ENCODE assay signal across 2 cellular contexts in the genomic region with DNA sequence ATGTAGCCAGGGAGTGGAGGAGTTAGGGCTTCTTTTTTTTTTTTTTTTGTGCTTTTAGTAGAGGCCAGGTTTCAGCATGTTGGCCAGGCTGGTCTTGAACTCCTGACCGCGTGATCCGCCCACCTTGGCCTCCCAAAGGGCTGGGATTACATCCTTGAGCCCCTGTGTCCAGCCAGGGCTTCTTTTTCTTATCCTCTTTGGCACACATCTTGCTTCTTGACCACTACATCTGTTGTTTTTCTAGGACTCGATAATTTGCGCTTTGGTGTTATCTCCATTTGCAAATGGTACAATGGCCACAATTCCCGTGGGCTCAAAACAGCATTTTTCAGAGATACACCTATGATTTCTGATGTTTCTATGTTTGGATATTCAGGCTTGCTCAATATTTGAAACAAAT.
A peak's percentile ranks its signal among the peaks of the same experiment; 100 is the strongest.
TF ChIP-seq lines count a peak whose summit lies in the region.

No MANE protein-coding gene starts in this region.

TF ChIP-seq in A549, 52 proteins besides CTCF, POLR2A, EP300 and RAD21 (continued from another document):
- TF ChIP-seq REST (IDR thresholded peaks at IDR 0.05) (0 out of 2 replicates have a peak, but pooled peaks have one; percentile 4), TFCP2L1 (CRISPR knock-in tag; IDR thresholded peaks at IDR 0.05) (0 out of 2 replicates have a peak, but pooled peaks have one; percentile 36)
TF ChIP-seq in A549: peak in this region for 2.

TF ChIP-seq in HEK293, 187 proteins besides CTCF, POLR2A, EP300 and RAD21 (continued from another document):
- TF ChIP-seq BCL6B (tag by site-specific recombination; IDR thresholded peaks at IDR 0.05) (no peak), ZNF184 (tag by site-specific recombination; IDR thresholded peaks at IDR 0.05) (no peak), PRDM1 (tag by site-specific recombination; IDR thresholded peaks at IDR 0.05) (no peak), ZNF707 (tag by site-specific recombination; IDR thresholded peaks at IDR 0.05) (no peak), ZNF433 (tag by site-specific recombination; IDR thresholded peaks at IDR 0.05; ENCODE audit: low read depth) (no peak), ZNF654 (tag by site-specific recombination; IDR thresholded peaks at IDR 0.05; ENCODE audit: low read depth) (no peak)
- TF ChIP-seq, protein P1, sequence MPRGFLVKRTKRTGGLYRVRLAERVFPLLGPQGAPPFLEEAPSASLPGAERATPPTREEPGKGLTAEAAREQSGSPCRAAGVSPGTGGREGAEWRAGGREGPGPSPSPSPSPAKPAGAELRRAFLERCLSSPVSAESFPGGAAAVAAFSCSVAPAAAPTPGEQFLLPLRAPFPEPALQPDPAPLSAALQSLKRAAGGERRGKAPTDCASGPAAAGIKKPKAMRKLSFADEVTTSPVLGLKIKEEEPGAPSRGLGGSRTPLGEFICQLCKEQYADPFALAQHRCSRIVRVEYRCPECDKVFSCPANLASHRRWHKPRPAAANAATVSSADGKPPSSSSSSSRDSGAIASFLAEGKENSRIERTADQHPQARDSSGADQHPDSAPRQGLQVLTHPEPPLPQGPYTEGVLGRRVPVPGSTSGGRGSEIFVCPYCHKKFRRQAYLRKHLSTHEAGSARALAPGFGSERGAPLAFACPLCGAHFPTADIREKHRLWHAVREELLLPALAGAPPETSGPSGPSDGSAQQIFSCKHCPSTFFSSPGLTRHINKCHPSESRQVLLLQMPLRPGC (tag by site-specific recombination; IDR thresholded peaks at IDR 0.05): no peak
TF ChIP-seq in HEK293: peak in this region for 0.
